Comparison of ENCODE assay signal across 8 cellular contexts in genomic region chr16:69131749-69132423, GRCh38. TPM values are rescaled to one million over a fixed set of nuclear protein-coding genes. Genes with fewer than 3 reads are reported as not detected.
DNase-seq lines count a peak whose midpoint lies in the region; ATAC-seq and TF ChIP-seq lines count a peak whose summit lies in the region.

No MANE protein-coding gene starts in this region.

- TF ChIP-seq CTCF in OCI-LY7 (conservative IDR thresholded peaks at IDR 0.05; ENCODE audit: low read length) = no peak
- no peak for TF ChIP-seq CTCF in fibroblast of lung (conservative IDR thresholded peaks at IDR 0.05 in 1 of 2, IDR thresholded peaks at IDR 0.05 in 1 of 2; ENCODE audit: low read depth in 1 of 2, low read length in 2 of 2)

- peak overlapping the region; percentile 63 to 94 (median 80) for H3K4me2 ChIP-seq in BLaER1 treated with 17β-estradiol and CSF1 and Interleukin-3, amounts not matched to agents 10 nM and 100 nM
- H3K4me2 ChIP-seq in OCI-LY7 (ENCODE audit: low read length) (peak overlapping the region; percentile 98), fibroblast of lung (ENCODE audit: extremely low read depth, insufficient read depth, low read length) (peak overlapping the region; percentile 6)

- peaks cover 46% of the 10 kb centered on the region for H3K4me1 Mint-ChIP-seq in activated T-helper 1 cell treated with anti-CD3 and anti-CD28 coated beads, Interleukin-12 subunit alpha, Interleukin-12 subunit beta, Interleukin-2, Interleukin-4 antibody, amounts not matched to agents 30 ng/mL and 10 ng/mL and 1 ng/mL, durations not matched to agents 14 hours and 24 hours and 36 hours (ENCODE audit: low read depth)
- H3K4me1 Mint-ChIP-seq in natural killer cell treated with Interleukin-12 subunit alpha and Interleukin-12 subunit beta and Interleukin-15 and Interleukin-18, amount 100 ng/mL, for 72 hours (ENCODE audit: low read depth in 2 of 2) = peaks cover 32 to 42% of the 10 kb centered on the region in 2 donors

- H3K79me2 ChIP-seq in OCI-LY7 (ENCODE audit: insufficient read depth, low read depth, low read length) (peaks cover 87% of the 10 kb centered on the region), fibroblast of lung (ENCODE audit: control insufficient read depth, insufficient read depth, low read length) (peaks cover 86% of the 10 kb centered on the region)

- H3K27me3 Mint-ChIP-seq in activated T-helper 1 cell treated with anti-CD3 and anti-CD28 coated beads, Interleukin-12 subunit alpha, Interleukin-12 subunit beta, Interleukin-2, Interleukin-4 antibody, amounts not matched to agents 30 ng/mL and 10 ng/mL and 1 ng/mL, durations not matched to agents 14 hours and 24 hours and 36 hours (ENCODE audit: insufficient read depth) = no peaks in the 10 kb centered on the region
- H3K27me3 Mint-ChIP-seq in natural killer cell treated with Interleukin-12 subunit alpha and Interleukin-12 subunit beta and Interleukin-15 and Interleukin-18, amount 100 ng/mL, for 72 hours = no peaks in the 10 kb centered on the region

- no TSS peak for BruUV-seq in OCI-LY7 (replicated peaks; lab: Mats Ljungman, UMichigan)

- H3K4me3 ChIP-seq in BLaER1 treated with 17β-estradiol and CSF1 and Interleukin-3, amounts not matched to agents 10 nM and 100 nM = peak overlapping the region; percentile 86 to 98 (median 96)
- H3K4me3 ChIP-seq in OCI-LY7 (ENCODE audit: low read depth, low read length, poor library complexity, severe bottlenecking) (peak overlapping the region; percentile 100), fibroblast of lung (replicated peaks in 1 of 4; ENCODE audit: control extremely low read depth in 1 of 4, insufficient read depth in 1 of 4, low read depth in 3 of 4, low read length in 4 of 4) (peak overlapping the region; percentile 46 to 99 (median 94))

- peak; percentile 90 for DNase-seq in HPDE6-E6E7 (ENCODE audit: extremely low spot score)
- peak; percentile 76 for DNase-seq in OCI-LY7 (ENCODE audit: low spot score)
- DNase-seq in activated T-helper 1 cell treated with anti-CD3 and anti-CD28 coated beads, Interleukin-12 subunit alpha, Interleukin-12 subunit beta, Interleukin-2, Interleukin-4 antibody, amounts not matched to agents 30 ng/mL and 10 ng/mL and 1 ng/mL, durations not matched to agents 14 hours and 24 hours and 36 hours (ENCODE audit: low spot score) = peak; percentile 61
- peak; percentile 78 to 81 for DNase-seq in fibroblast of lung (ENCODE audit: low read depth in 2 of 2)
- DNase-seq in natural killer cell treated with Interleukin-12 subunit alpha and Interleukin-12 subunit beta and Interleukin-15 and Interleukin-18, amount 100 ng/mL, for 72 hours (ENCODE audit: low spot score) = peak; percentile 87
- peak in 5 of 6 experiments; percentile 55 to 85 (median 74) for DNase-seq in stimulated activated naive CD4-positive, alpha-beta T cell (lab: John Stamatoyannopoulos, UW)

- H2AFZ ChIP-seq in OCI-LY7 (ENCODE audit: low read length) = peak overlapping the region; percentile 24; the same call in 1 of the 2 replicates
- H2AFZ ChIP-seq in fibroblast of lung (ENCODE audit: low read length) = no peak overlapping the region

- peak overlapping the region; percentile 93 to 97 (median 96) for H3K27ac ChIP-seq in BLaER1 treated with 17β-estradiol and CSF1 and Interleukin-3, amounts not matched to agents 10 nM and 100 nM
- peak overlapping the region; percentile 77 for H3K27ac ChIP-seq in OCI-LY7 (ENCODE audit: low read depth, low read length, poor library complexity, severe bottlenecking)
- H3K27ac ChIP-seq in fibroblast of lung (ENCODE audit: insufficient read depth, low read length) = peak overlapping the region; percentile 82

- peaks cover 22% of the 10 kb centered on the region for H3K36me3 Mint-ChIP-seq in activated T-helper 1 cell treated with anti-CD3 and anti-CD28 coated beads, Interleukin-12 subunit alpha, Interleukin-12 subunit beta, Interleukin-2, Interleukin-4 antibody, amounts not matched to agents 30 ng/mL and 10 ng/mL and 1 ng/mL, durations not matched to agents 14 hours and 24 hours and 36 hours (ENCODE audit: low read depth)
- peaks cover 19% of the 10 kb centered on the region for H3K36me3 Mint-ChIP-seq in natural killer cell treated with Interleukin-12 subunit alpha and Interleukin-12 subunit beta and Interleukin-15 and Interleukin-18, amount 100 ng/mL, for 72 hours

- peak; percentile 46 for ATAC-seq in GM19438 (IDR thresholded peaks at IDR 0.05; ENCODE audit: low read depth, unreplicated experiment)
- peak; percentile 77 to 83 for ATAC-seq in natural killer cell treated with Interleukin-12 subunit alpha and Interleukin-12 subunit beta and Interleukin-15 and Interleukin-18, amount 100 ng/mL, for 72 hours

- peaks cover 32 to 61% (median 44%) of the 10 kb centered on the region in 10 experiments for H3K4me1 ChIP-seq in BLaER1 treated with 17β-estradiol and CSF1 and Interleukin-3, amounts not matched to agents 10 nM and 100 nM
- H3K4me1 ChIP-seq in OCI-LY7 (ENCODE audit: insufficient read depth, low read length, poor library complexity, severe bottlenecking) (peaks cover 27% of the 10 kb centered on the region), fibroblast of lung (ENCODE audit: control insufficient read depth, extremely low read depth, insufficient read depth, low read length) (peaks cover 2% of the 10 kb centered on the region)

- H3K36me3 ChIP-seq in BLaER1 treated with 17β-estradiol and CSF1 and Interleukin-3, amounts not matched to agents 10 nM and 100 nM = peaks cover 25 to 73% (median 58%) of the 10 kb centered on the region in 11 experiments
- H3K36me3 ChIP-seq in OCI-LY7 (ENCODE audit: insufficient read depth, low read length) = peaks cover 67% of the 10 kb centered on the region
- H3K36me3 ChIP-seq in fibroblast of lung (ENCODE audit: control insufficient read depth, insufficient read depth, low read length) = peaks cover 3% of the 10 kb centered on the region

- peak overlapping the region; percentile 97 for H3K4me3 Mint-ChIP-seq in activated T-helper 1 cell treated with anti-CD3 and anti-CD28 coated beads, Interleukin-12 subunit alpha, Interleukin-12 subunit beta, Interleukin-2, Interleukin-4 antibody, amounts not matched to agents 30 ng/mL and 10 ng/mL and 1 ng/mL, durations not matched to agents 14 hours and 24 hours and 36 hours
- peak overlapping the region; percentile 92 for H3K4me3 Mint-ChIP-seq in natural killer cell treated with Interleukin-12 subunit alpha and Interleukin-12 subunit beta and Interleukin-15 and Interleukin-18, amount 100 ng/mL, for 72 hours

- peak overlapping the region; percentile 92 for H3K27ac Mint-ChIP-seq in activated T-helper 1 cell treated with anti-CD3 and anti-CD28 coated beads, Interleukin-12 subunit alpha, Interleukin-12 subunit beta, Interleukin-2, Interleukin-4 antibody, amounts not matched to agents 30 ng/mL and 10 ng/mL and 1 ng/mL, durations not matched to agents 14 hours and 24 hours and 36 hours
- peak overlapping the region; percentile 84 to 85 for H3K27ac Mint-ChIP-seq in natural killer cell treated with Interleukin-12 subunit alpha and Interleukin-12 subunit beta and Interleukin-15 and Interleukin-18, amount 100 ng/mL, for 72 hours

- no peaks in the 10 kb centered on the region for H3K9me3 ChIP-seq in BLaER1 treated with 17β-estradiol and CSF1 and Interleukin-3, amounts not matched to agents 10 nM and 100 nM (replicated peaks in 1 of 11)
- H3K9me3 ChIP-seq in OCI-LY7 (ENCODE audit: low read length) (no peaks in the 10 kb centered on the region), fibroblast of lung (ENCODE audit: control insufficient read depth, insufficient read depth, low read depth, low read length) (no peaks in the 10 kb centered on the region)

- peaks cover 43 to 94% (median 80%) of the 10 kb centered on the region in 11 experiments for H4K20me1 ChIP-seq in BLaER1 treated with 17β-estradiol and CSF1 and Interleukin-3, amounts not matched to agents 10 nM and 100 nM
- peaks cover 34% of the 10 kb centered on the region for H4K20me1 ChIP-seq in OCI-LY7 (ENCODE audit: insufficient read depth, low read length)
- H4K20me1 ChIP-seq in fibroblast of lung (ENCODE audit: control insufficient read depth, extremely low read depth, insufficient read depth, low read length) = no peaks in the 10 kb centered on the region

- CTCF ChIA-PET in OCI-LY7 (lab: Charles Lee; ENCODE audit: unreplicated experiment) = interaction anchor here (0.6 to 1.0 kb wide), 2 partner anchors 14 to 251 kb away, joined by 3 to 5 read pairs; no protein-coding TSS in a partner anchor

- intact Hi-C loops in OCI-LY7 (cut with micrococcal nuclease; ENCODE audit: unreplicated experiment) = loop anchor here (1.0 to 10.0 kb wide), 4 partner anchors 54 to 597 kb away; partner anchors contain the start of genes TANGO6, TERF2 and ZFP90
- intact Hi-C loops in activated T-helper 1 cell treated with anti-CD3 and anti-CD28 coated beads, Interleukin-12 subunit alpha, Interleukin-12 subunit beta, Interleukin-2, Interleukin-4 antibody, amounts not matched to agents 30 ng/mL and 10 ng/mL and 1 ng/mL, durations not matched to agents 14 hours and 24 hours and 36 hours (cut with micrococcal nuclease) = loop anchor here (1.0 to 2.0 kb wide), 6 partner anchors 34 to 603 kb away; partner anchors contain the start of genes COG8, NIP7, SNTB2 and TANGO6

- H3K9ac ChIP-seq in BLaER1 treated with 17β-estradiol and CSF1 and Interleukin-3, amounts not matched to agents 10 nM and 100 nM = peak overlapping the region; percentile 92 to 98 (median 97)
- peak overlapping the region; percentile 90 for H3K9ac ChIP-seq in fibroblast of lung (ENCODE audit: insufficient read depth, low read length)

- POLR2A ChIA-PET in OCI-LY7 (lab: Charles Lee) = interaction anchor here (0.5 to 1.9 kb wide), 6 partner anchors 9 to 1385 kb away, joined by 3 to 16 read pairs (median 4); no protein-coding TSS in a partner anchor

- H3K27me3 ChIP-seq in BLaER1 treated with 17β-estradiol and CSF1 and Interleukin-3, amounts not matched to agents 10 nM and 100 nM = no peaks in the 10 kb centered on the region
- no peaks in the 10 kb centered on the region for H3K27me3 ChIP-seq in fibroblast of lung (ENCODE audit: control insufficient read depth, insufficient read depth, low read length)

- H3K9me3 Mint-ChIP-seq in activated T-helper 1 cell treated with anti-CD3 and anti-CD28 coated beads, Interleukin-12 subunit alpha, Interleukin-12 subunit beta, Interleukin-2, Interleukin-4 antibody, amounts not matched to agents 30 ng/mL and 10 ng/mL and 1 ng/mL, durations not matched to agents 14 hours and 24 hours and 36 hours = no peaks in the 10 kb centered on the region
- no peaks in the 10 kb centered on the region for H3K9me3 Mint-ChIP-seq in natural killer cell treated with Interleukin-12 subunit alpha and Interleukin-12 subunit beta and Interleukin-15 and Interleukin-18, amount 100 ng/mL, for 72 hours

- no peaks in the 10 kb centered on the region for H3K9me2 ChIP-seq in OCI-LY7 (ENCODE audit: insufficient read depth, low read length)

RNA-seq across cellular contexts. Expression of gene CHTF8, which starts 0.5 kb away (rescaled TPM):
- total RNA-seq in OCI-LY7 (2014; rRNA removed; shearing (Covaris generic)) = 54.4 and 58.8 TPM in 2 replicates
- total RNA-seq in OCI-LY7 (2022) = 131 and 151 TPM in 2 replicates
- total RNA-seq in activated T-helper 1 cell treated with anti-CD3 and anti-CD28 coated beads, Interleukin-12 subunit alpha, Interleukin-12 subunit beta, Interleukin-2, Interleukin-4 antibody, amounts not matched to agents 30 ng/mL and 10 ng/mL and 1 ng/mL, durations not matched to agents 14 hours and 24 hours and 36 hours = 134 and 143 TPM in 2 replicates
- 39.0 and 55.7 TPM in 2 replicates for total RNA-seq in fibroblast of lung
- polyA plus RNA-seq in fibroblast of lung = 74.3 and 83.0 TPM in 2 replicates
- polyA plus RNA-seq in fibroblast of lung (2012) = 77.0 and 86.9 TPM in 2 replicates
- polyA minus RNA-seq in fibroblast of lung (ENCODE audit: low replicate concordance) = 193 and 219 TPM in 2 replicates
- total RNA-seq in natural killer cell treated with Interleukin-12 subunit alpha and Interleukin-12 subunit beta and Interleukin-15 and Interleukin-18, amount 100 ng/mL, for 72 hours = 100 to 1,000 TPM; 118 to 133 TPM

RNA-seq across cellular contexts. Expression of gene UTP4, which starts 0.6 kb away (rescaled TPM):
- 21.1 and 24.9 TPM in 2 replicates for total RNA-seq in OCI-LY7 (2014; rRNA removed; shearing (Covaris generic))
- total RNA-seq in OCI-LY7 (2022) = 61.9 and 67.3 TPM in 2 replicates
- 117 and 127 TPM in 2 replicates for total RNA-seq in activated T-helper 1 cell treated with anti-CD3 and anti-CD28 coated beads, Interleukin-12 subunit alpha, Interleukin-12 subunit beta, Interleukin-2, Interleukin-4 antibody, amounts not matched to agents 30 ng/mL and 10 ng/mL and 1 ng/mL, durations not matched to agents 14 hours and 24 hours and 36 hours
- total RNA-seq in fibroblast of lung = 14.4 and 14.9 TPM in 2 replicates
- polyA plus RNA-seq in fibroblast of lung = 56.5 and 80.1 TPM in 2 replicates
- 31.8 and 48.3 TPM in 2 replicates for polyA plus RNA-seq in fibroblast of lung (2012)
- polyA minus RNA-seq in fibroblast of lung (ENCODE audit: low replicate concordance) = 79.6 and 176 TPM in 2 replicates
- total RNA-seq in natural killer cell treated with Interleukin-12 subunit alpha and Interleukin-12 subunit beta and Interleukin-15 and Interleukin-18, amount 100 ng/mL, for 72 hours = 10 to 100 TPM; 72.9 to 92.0 TPM

RNA-seq across cellular contexts. Expression of gene HAS3, which starts 26.4 kb away (rescaled TPM):
- 0.09 TPM in 1 of 2 replicates, not detected in the other for total RNA-seq in OCI-LY7 (2014; rRNA removed; shearing (Covaris generic))
- total RNA-seq in OCI-LY7 (2022) = 0.29 and 0.31 TPM in 2 replicates
- 0.73 and 0.93 TPM in 2 replicates for total RNA-seq in activated T-helper 1 cell treated with anti-CD3 and anti-CD28 coated beads, Interleukin-12 subunit alpha, Interleukin-12 subunit beta, Interleukin-2, Interleukin-4 antibody, amounts not matched to agents 30 ng/mL and 10 ng/mL and 1 ng/mL, durations not matched to agents 14 hours and 24 hours and 36 hours
- 0.26 and 0.33 TPM in 2 replicates for total RNA-seq in fibroblast of lung
- polyA plus RNA-seq in fibroblast of lung = 0.19 and 0.27 TPM in 2 replicates
- 0.12 and 0.20 TPM in 2 replicates for polyA plus RNA-seq in fibroblast of lung (2012)
- not detected in 2 replicates for polyA minus RNA-seq in fibroblast of lung (ENCODE audit: low replicate concordance)
- total RNA-seq in natural killer cell treated with Interleukin-12 subunit alpha and Interleukin-12 subunit beta and Interleukin-15 and Interleukin-18, amount 100 ng/mL, for 72 hours = under 1 TPM; 0.36 to 0.98 TPM

RNA-seq across cellular contexts. Expression of gene SNTB2, which starts 55.1 kb away (rescaled TPM):
- 21.2 and 39.4 TPM in 2 replicates for total RNA-seq in OCI-LY7 (2014; rRNA removed; shearing (Covaris generic))
- total RNA-seq in OCI-LY7 (2022) (32.6 and 34.1 TPM in 2 replicates), fibroblast of lung (39.5 and 63.3 TPM in 2 replicates)
- total RNA-seq in activated T-helper 1 cell treated with anti-CD3 and anti-CD28 coated beads, Interleukin-12 subunit alpha, Interleukin-12 subunit beta, Interleukin-2, Interleukin-4 antibody, amounts not matched to agents 30 ng/mL and 10 ng/mL and 1 ng/mL, durations not matched to agents 14 hours and 24 hours and 36 hours = 27.9 and 29.4 TPM in 2 replicates
- polyA plus RNA-seq in fibroblast of lung = 45.3 and 51.8 TPM in 2 replicates
- polyA plus RNA-seq in fibroblast of lung (2012) = 19.3 and 26.0 TPM in 2 replicates
- 93.2 and 146 TPM in 2 replicates for polyA minus RNA-seq in fibroblast of lung (ENCODE audit: low replicate concordance)
- total RNA-seq in natural killer cell treated with Interleukin-12 subunit alpha and Interleukin-12 subunit beta and Interleukin-15 and Interleukin-18, amount 100 ng/mL, for 72 hours = 10 to 100 TPM; 10.7 to 26.1 TPM

Comparison
In these comparisons a context has a peak if more than half of its experiments do, and no peak if none do; other contexts are left out.
1. Peak in every context shown above with its lines: DNase-seq, ATAC-seq, H3K4me3 ChIP-seq and H3K27ac ChIP-seq.
2. H3K4me2 ChIP-seq: peak in every context shown above with its lines; median percentile 98 in OCI-LY7; 80 in BLaER1 treated with 17β-estradiol and CSF1 and Interleukin-3, amounts not matched to agents 10 nM and 100 nM; 6 in fibroblast of lung.